ENCODE assay signal across 1 cellular context in the genomic region with DNA sequence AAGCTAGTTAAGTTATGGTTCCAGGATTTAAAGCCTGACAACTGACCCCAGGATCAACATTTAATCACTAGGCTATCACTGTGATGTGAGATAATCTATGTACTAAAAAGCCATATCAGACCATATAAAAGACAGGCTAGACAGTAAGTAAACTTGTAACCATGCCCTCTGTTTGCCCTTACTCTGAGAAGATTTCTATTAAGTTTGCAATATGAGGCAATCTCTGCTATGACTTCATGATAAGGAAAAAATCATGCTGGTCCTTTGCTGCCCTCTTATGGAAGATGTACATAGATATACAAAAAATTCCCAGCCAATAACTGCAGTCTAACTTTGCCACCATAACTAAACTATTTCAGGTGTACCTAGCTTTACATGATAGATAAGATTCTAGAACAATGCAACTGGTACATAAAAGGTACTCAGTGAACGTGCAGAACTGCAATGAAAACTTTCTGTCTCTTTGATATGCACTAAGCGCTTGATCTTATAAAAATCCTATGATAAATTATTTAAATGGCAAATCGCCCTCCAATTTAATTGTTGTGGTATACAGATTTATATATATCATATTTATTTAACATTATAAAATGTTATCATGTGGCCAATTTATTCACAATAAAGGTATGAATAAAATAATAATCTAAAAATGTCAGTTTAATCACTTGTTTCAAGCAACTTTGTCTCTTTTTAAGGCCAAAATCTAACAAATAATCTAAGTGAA.
TF ChIP-seq lines count a peak whose summit lies in the region.

No MANE protein-coding gene starts in this region.

TF ChIP-seq in HEK293, 187 proteins besides CTCF, POLR2A, EP300 and RAD21 (continued from another document):
- TF ChIP-seq, protein P1, sequence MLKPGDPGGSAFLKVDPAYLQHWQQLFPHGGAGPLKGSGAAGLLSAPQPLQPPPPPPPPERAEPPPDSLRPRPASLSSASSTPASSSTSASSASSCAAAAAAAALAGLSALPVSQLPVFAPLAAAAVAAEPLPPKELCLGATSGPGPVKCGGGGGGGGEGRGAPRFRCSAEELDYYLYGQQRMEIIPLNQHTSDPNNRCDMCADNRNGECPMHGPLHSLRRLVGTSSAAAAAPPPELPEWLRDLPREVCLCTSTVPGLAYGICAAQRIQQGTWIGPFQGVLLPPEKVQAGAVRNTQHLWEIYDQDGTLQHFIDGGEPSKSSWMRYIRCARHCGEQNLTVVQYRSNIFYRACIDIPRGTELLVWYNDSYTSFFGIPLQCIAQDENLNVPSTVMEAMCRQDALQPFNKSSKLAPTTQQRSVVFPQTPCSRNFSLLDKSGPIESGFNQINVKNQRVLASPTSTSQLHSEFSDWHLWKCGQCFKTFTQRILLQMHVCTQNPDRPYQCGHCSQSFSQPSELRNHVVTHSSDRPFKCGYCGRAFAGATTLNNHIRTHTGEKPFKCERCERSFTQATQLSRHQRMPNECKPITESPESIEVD (tag by site-specific recombination; IDR thresholded peaks at IDR 0.05): peak; percentile 55; the same call in 1 of the 2 replicates
- TF ChIP-seq ZNF175 (tag by site-specific recombination; IDR thresholded peaks at IDR 0.05): no peak
- TF ChIP-seq ZNF843 (tag by site-specific recombination; IDR thresholded peaks at IDR 0.05): peak; percentile 72
- TF ChIP-seq, protein P2, sequence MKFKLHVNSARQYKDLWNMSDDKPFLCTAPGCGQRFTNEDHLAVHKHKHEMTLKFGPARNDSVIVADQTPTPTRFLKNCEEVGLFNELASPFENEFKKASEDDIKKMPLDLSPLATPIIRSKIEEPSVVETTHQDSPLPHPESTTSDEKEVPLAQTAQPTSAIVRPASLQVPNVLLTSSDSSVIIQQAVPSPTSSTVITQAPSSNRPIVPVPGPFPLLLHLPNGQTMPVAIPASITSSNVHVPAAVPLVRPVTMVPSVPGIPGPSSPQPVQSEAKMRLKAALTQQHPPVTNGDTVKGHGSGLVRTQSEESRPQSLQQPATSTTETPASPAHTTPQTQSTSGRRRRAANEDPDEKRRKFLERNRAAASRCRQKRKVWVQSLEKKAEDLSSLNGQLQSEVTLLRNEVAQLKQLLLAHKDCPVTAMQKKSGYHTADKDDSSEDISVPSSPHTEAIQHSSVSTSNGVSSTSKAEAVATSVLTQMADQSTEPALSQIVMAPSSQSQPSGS (tag by site-specific recombination; IDR thresholded peaks at IDR 0.05; ENCODE audit: low read depth): peak; percentile 79
- TF ChIP-seq ZFP37 (tag by site-specific recombination; IDR thresholded peaks at IDR 0.05): no peak
- no peak for TF ChIP-seq ZNF223 (tag by site-specific recombination; IDR thresholded peaks at IDR 0.05)
- TF ChIP-seq, protein P3, sequence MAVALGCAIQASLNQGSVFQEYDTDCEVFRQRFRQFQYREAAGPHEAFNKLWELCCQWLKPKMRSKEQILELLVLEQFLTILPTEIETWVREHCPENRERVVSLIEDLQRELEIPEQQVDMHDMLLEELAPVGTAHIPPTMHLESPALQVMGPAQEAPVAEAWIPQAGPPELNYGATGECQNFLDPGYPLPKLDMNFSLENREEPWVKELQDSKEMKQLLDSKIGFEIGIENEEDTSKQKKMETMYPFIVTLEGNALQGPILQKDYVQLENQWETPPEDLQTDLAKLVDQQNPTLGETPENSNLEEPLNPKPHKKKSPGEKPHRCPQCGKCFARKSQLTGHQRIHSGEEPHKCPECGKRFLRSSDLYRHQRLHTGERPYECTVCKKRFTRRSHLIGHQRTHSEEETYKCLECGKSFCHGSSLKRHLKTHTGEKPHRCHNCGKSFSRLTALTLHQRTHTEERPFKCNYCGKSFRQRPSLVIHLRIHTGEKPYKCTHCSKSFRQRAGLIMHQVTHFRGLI (tag by site-specific recombination; IDR thresholded peaks at IDR 0.05): no peak
- TF ChIP-seq, protein P4, sequence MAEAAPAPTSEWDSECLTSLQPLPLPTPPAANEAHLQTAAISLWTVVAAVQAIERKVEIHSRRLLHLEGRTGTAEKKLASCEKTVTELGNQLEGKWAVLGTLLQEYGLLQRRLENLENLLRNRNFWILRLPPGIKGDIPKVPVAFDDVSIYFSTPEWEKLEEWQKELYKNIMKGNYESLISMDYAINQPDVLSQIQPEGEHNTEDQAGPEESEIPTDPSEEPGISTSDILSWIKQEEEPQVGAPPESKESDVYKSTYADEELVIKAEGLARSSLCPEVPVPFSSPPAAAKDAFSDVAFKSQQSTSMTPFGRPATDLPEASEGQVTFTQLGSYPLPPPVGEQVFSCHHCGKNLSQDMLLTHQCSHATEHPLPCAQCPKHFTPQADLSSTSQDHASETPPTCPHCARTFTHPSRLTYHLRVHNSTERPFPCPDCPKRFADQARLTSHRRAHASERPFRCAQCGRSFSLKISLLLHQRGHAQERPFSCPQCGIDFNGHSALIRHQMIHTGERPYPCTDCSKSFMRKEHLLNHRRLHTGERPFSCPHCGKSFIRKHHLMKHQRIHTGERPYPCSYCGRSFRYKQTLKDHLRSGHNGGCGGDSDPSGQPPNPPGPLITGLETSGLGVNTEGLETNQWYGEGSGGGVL (tag by site-specific recombination; IDR thresholded peaks at IDR 0.05): no peak
- TF ChIP-seq, protein P5, sequence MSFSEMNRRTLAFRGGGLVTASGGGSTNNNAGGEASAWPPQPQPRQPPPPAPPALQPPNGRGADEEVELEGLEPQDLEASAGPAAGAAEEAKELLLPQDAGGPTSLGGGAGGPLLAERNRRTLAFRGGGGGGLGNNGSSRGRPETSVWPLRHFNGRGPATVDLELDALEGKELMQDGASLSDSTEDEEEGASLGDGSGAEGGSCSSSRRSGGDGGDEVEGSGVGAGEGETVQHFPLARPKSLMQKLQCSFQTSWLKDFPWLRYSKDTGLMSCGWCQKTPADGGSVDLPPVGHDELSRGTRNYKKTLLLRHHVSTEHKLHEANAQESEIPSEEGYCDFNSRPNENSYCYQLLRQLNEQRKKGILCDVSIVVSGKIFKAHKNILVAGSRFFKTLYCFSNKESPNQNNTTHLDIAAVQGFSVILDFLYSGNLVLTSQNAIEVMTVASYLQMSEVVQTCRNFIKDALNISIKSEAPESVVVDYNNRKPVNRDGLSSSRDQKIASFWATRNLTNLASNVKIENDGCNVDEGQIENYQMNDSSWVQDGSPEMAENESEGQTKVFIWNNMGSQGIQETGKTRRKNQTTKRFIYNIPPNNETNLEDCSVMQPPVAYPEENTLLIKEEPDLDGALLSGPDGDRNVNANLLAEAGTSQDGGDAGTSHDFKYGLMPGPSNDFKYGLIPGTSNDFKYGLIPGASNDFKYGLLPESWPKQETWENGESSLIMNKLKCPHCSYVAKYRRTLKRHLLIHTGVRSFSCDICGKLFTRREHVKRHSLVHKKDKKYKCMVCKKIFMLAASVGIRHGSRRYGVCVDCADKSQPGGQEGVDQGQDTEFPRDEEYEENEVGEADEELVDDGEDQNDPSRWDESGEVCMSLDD (tag by site-specific recombination; IDR thresholded peaks at IDR 0.05): no peak
- no peak for TF ChIP-seq ZFP41 (tag by site-specific recombination; IDR thresholded peaks at IDR 0.05; ENCODE audit: borderline replicate concordance)
- TF ChIP-seq ZBTB21 (tag by site-specific recombination; IDR thresholded peaks at IDR 0.05): peak; percentile 89
- TF ChIP-seq ZNF37A (tag by site-specific recombination; IDR thresholded peaks at IDR 0.05): no peak
- peak; percentile 78 for TF ChIP-seq ZNF654 (tag by site-specific recombination; IDR thresholded peaks at IDR 0.05; ENCODE audit: low read depth)
- no peak for TF ChIP-seq ZNF423 (tag by site-specific recombination; IDR thresholded peaks at IDR 0.05)
- peak; percentile 60 for TF ChIP-seq ZXDB (tag by site-specific recombination; IDR thresholded peaks at IDR 0.05)
- TF ChIP-seq ZNF112 (tag by site-specific recombination; IDR thresholded peaks at IDR 0.05): no peak
- peak; percentile 48 for TF ChIP-seq FEZF1 (tag by site-specific recombination; IDR thresholded peaks at IDR 0.05)
- TF ChIP-seq ZNF629 (tag by site-specific recombination; IDR thresholded peaks at IDR 0.05): peak; percentile 94
- peak; percentile 44; the same call in 1 of the 2 replicates for TF ChIP-seq TCF7L2 (IDR thresholded peaks at IDR 0.05; ENCODE audit: borderline replicate concordance, low read depth, low read length)
- no peak for TF ChIP-seq SCRT2 (tag by site-specific recombination; IDR thresholded peaks at IDR 0.05)
- no peak for TF ChIP-seq ZNF114 (tag by site-specific recombination; IDR thresholded peaks at IDR 0.05)
- TF ChIP-seq, protein P6, sequence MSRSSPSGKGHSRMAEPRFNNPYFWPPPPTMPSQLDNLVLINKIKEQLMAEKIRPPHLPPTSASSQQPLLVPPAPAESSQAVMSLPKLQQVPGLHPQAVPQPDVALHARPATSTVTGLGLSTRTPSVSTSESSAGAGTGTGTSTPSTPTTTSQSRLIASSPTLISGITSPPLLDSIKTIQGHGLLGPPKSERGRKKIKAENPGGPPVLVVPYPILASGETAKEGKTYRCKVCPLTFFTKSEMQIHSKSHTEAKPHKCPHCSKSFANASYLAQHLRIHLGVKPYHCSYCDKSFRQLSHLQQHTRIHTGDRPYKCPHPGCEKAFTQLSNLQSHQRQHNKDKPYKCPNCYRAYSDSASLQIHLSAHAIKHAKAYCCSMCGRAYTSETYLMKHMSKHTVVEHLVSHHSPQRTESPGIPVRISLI (tag by site-specific recombination; IDR thresholded peaks at IDR 0.05): peak; percentile 80
- TF ChIP-seq ZNF416 (tag by site-specific recombination; IDR thresholded peaks at IDR 0.05): no peak
- TF ChIP-seq ZNF221 (tag by site-specific recombination; IDR thresholded peaks at IDR 0.05; ENCODE audit: borderline replicate concordance): no peak
- no peak for TF ChIP-seq ZNF292 (tag by site-specific recombination; IDR thresholded peaks at IDR 0.05; ENCODE audit: borderline replicate concordance, low read depth)
- no peak for TF ChIP-seq KLF10 (tag by site-specific recombination; IDR thresholded peaks at IDR 0.05)
- no peak for TF ChIP-seq ZNF239 (tag by site-specific recombination; IDR thresholded peaks at IDR 0.05)
